8 cellular contexts compared by ENCODE assay signal in the genomic region with DNA sequence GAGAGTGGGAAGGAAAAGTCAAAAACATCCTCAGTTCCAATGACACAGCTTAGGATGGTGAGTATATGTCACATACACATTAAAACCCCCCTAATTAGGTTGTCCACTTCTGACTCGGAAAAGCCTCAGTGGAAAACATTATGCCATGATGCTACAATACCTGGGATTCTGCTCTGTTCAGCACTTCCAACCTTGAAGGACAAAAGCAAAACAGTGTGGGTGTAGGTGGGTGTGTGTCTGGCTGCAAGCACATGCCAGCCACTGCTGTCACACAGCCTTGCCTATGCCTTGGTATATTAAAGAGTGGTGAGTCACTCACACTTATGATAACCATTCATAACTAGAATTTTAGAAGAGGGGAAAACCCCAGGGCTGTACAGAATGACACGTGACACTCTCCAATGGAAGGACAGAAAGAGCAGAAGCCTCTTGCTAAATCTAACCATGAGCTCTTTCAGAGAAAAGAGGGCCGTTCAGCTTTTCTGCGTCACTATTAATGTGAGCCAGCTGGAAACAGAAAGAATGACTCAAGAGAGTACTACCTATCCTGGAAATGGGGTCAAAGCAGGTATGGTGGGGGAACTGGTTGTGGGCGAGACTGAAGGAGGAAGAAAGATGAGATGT.
DNase-seq lines count a peak whose midpoint lies in the region; ATAC-seq and TF ChIP-seq lines count a peak whose summit lies in the region.

No MANE protein-coding gene starts in this region.

- whole genome bisulfite sequencing in lower leg skin, 2 donors = 73 to 76% methylated on average over 5 of the region's 5 CpGs

- no peak overlapping the region for H3K27ac ChIP-seq in SJCRH30

- H3K9me3 ChIP-seq in SJCRH30 (replicated peaks) = no peaks in the 10 kb centered on the region; the same call in 1 of the 2 replicates

- no peaks in the 10 kb centered on the region for H3K27me3 ChIP-seq in SJCRH30

- H3K4me1 ChIP-seq in SJCRH30 = no peaks in the 10 kb centered on the region

- H3K36me3 ChIP-seq in SJCRH30 = no peaks in the 10 kb centered on the region

- no peak overlapping the region for H3K4me3 ChIP-seq in SJCRH30
- no peak overlapping the region for H3K4me3 ChIP-seq in lower leg skin (ENCODE audit: low read depth, poor library complexity, severe bottlenecking)

- peak overlapping the region; percentile 91 for H3K27ac Mint-ChIP-seq in activated T-helper 17 cell treated with anti-CD3 and anti-CD28 coated beads, Interleukin-2, amount 50 U/mL, for 72 hours

- peak; percentile 25 for DNase-seq in COLO668 (lab: John Stamatoyannopoulos, UW; ENCODE audit: unreplicated experiment)
- DNase-seq in stimulated activated CD4-positive, alpha-beta T cell treated with anti-CD3 and anti-CD28 coated beads, Interleukin-4, amount 100 ng/mL, for 48 hours (ENCODE audit: low read depth in 2 of 2) = peak; percentile 28 to 48
- DNase-seq in NCI-H2081 (lab: John Stamatoyannopoulos, UW) = no peak
- DNase-seq in SJCRH30 = no peak
- no peak for DNase-seq in lower leg skin (ENCODE audit: low spot score in 2 of 2)

- H3K27me3 Mint-ChIP-seq in activated T-helper 17 cell treated with anti-CD3 and anti-CD28 coated beads, Interleukin-2, amount 50 U/mL, for 72 hours = no peaks in the 10 kb centered on the region

- peaks cover 27% of the 10 kb centered on the region for H3K4me1 Mint-ChIP-seq in activated T-helper 17 cell treated with anti-CD3 and anti-CD28 coated beads, Interleukin-2, amount 50 U/mL, for 72 hours

- H3K36me3 Mint-ChIP-seq in activated T-helper 17 cell treated with anti-CD3 and anti-CD28 coated beads, Interleukin-2, amount 50 U/mL, for 72 hours (ENCODE audit: low read depth) = peaks cover 8% of the 10 kb centered on the region

- TF ChIP-seq POLR2A in lower leg skin (IDR thresholded peaks at IDR 0.05) = no peak

- intact Hi-C loops in lower leg skin (cut with DNase I; ENCODE audit: low total_unique reads) = no loop called here

- no peak for TF ChIP-seq CTCF in lower leg skin (IDR thresholded peaks at IDR 0.05)

- peak overlapping the region; percentile 64 for H3K4me3 Mint-ChIP-seq in activated T-helper 17 cell treated with anti-CD3 and anti-CD28 coated beads, Interleukin-2, amount 50 U/mL, for 72 hours

- H3K9me3 Mint-ChIP-seq in activated T-helper 17 cell treated with anti-CD3 and anti-CD28 coated beads, Interleukin-2, amount 50 U/mL, for 72 hours = peaks cover 13% of the 10 kb centered on the region

- ATAC-seq in GM19463 (IDR thresholded peaks at IDR 0.05; ENCODE audit: unreplicated experiment) (peak; percentile 86), HG03520 (IDR thresholded peaks at IDR 0.05; ENCODE audit: unreplicated experiment) (peak; percentile 92)
- ATAC-seq in activated T-helper 17 cell treated with anti-CD3 and anti-CD28 coated beads, Interleukin-2, amount 50 U/mL, for 72 hours (replicated peaks) = peak; percentile 83

Comparison
In these comparisons a context has a peak if more than half of its experiments do, and no peak if none do; other contexts are left out.
1. DNase-seq: peak in COLO668 (single experiment) and stimulated activated CD4-positive, alpha-beta T cell treated with anti-CD3 and anti-CD28 coated beads, Interleukin-4, amount 100 ng/mL, for 48 hours (2 of 2); none in NCI-H2081 (0 of 2), SJCRH30 (0 of 2) and lower leg skin (0 of 2).
2. Peak in every context shown above with its lines, with median percentiles within 50 percentile points of each other: ATAC-seq.